In genomic region chr1:211328084-211328694, GRCh38 we compare ENCODE assay signal across 9 cellular contexts. TPM values are rescaled to one million over a fixed set of nuclear protein-coding genes. Genes with fewer than 3 reads are reported as not detected.
DNase-seq lines count a peak whose midpoint lies in the region; ATAC-seq, FAIRE-seq and TF ChIP-seq lines count a peak whose summit lies in the region.
"Had no signal": no experiment of that assay in that cellular context is flagged by ENCODE, and none has a peak within 500 bp of the region (broad histone marks: within the 10 kb centered on the region; RNA-seq: fewer than 3 reads in every experiment).

No MANE protein-coding gene starts in this region.

- no peak for ATAC-seq in HCT116
- no peak for ATAC-seq in HepG2

- 75% methylated on average over 11 of the region's 11 CpGs for WGBS in HepG2 (ENCODE audit: low lambda C conversion rate)
- 91 to 98% (median 95%) methylated on average over 10 to 11 of the region's 11 CpGs for WGBS in adrenal gland, 4 donors

- DNase-seq in BJ (ENCODE audit: low read depth) (no peak), HCT116 (ENCODE audit: low read depth, low spot score) (no peak), breast epithelium (ENCODE audit: low spot score in 2 of 2) (no peak), osteoblast (ENCODE audit: insufficient read length, low spot score, missing footprints) (no peak), NCI-H69 (lab: John Stamatoyannopoulos, UW) (no peak), NCI-H446 (lab: John Stamatoyannopoulos, UW) (no peak), HepG2 (ENCODE audit: low spot score) (no peak), adrenal gland (no peak)
- DNase-seq: NCI-H774 had no signal

- H2AFZ ChIP-seq in HCT116 (ENCODE audit: low read depth, low read length, poor library complexity, severe bottlenecking) (no peak overlapping the region), osteoblast (ENCODE audit: low read length) (no peak overlapping the region), HepG2 (ENCODE audit: low read length) (no peak overlapping the region)

- H3K4me1 ChIP-seq in HCT116 (ENCODE audit: control insufficient read depth in 1 of 2, insufficient read depth in 2 of 2, low read length in 2 of 2) (peaks cover 0 to 30% of the 10 kb centered on the region in 2 experiments; a peak in 3 of 4 replicates), breast epithelium (peaks cover 0 to 4% of the 10 kb centered on the region in 2 donors), osteoblast (ENCODE audit: insufficient read depth, low read length) (peaks cover 15% of the 10 kb centered on the region), HepG2 (ENCODE audit: insufficient read depth, low read length) (peaks cover 24% of the 10 kb centered on the region; the same call in 1 of the 2 replicates), adrenal gland (replicated peaks in 1 of 2) (peaks cover 14 to 34% of the 10 kb centered on the region in 2 donors)

- H3K36me3 ChIP-seq in BJ (ENCODE audit: control insufficient read depth, insufficient read depth, low read length) (no peaks in the 10 kb centered on the region; the same call in 1 of the 2 replicates), HCT116 (ENCODE audit: control insufficient read depth in 1 of 2, insufficient read depth in 2 of 2, low read length in 2 of 2) (no peaks in the 10 kb centered on the region), breast epithelium (no peaks in the 10 kb centered on the region), osteoblast (ENCODE audit: insufficient read depth, low read length) (no peaks in the 10 kb centered on the region), HepG2 (replicated peaks in 1 of 2; ENCODE audit: control insufficient read depth in 1 of 2, insufficient read depth in 2 of 2, low read length in 2 of 2) (no peaks in the 10 kb centered on the region), adrenal gland (replicated peaks in 1 of 2) (no peaks in the 10 kb centered on the region)

- TF ChIP-seq CTCF in BJ (IDR thresholded peaks at IDR 0.05; ENCODE audit: insufficient read depth, low read depth, low read length) (no peak), HCT116 (IDR thresholded peaks at IDR 0.05 in 2 of 3, conservative IDR thresholded peaks at IDR 0.05 in 1 of 3; ENCODE audit: borderline replicate concordance in 1 of 3, insufficient read depth in 1 of 3, low read depth in 2 of 3, low read length in 2 of 3) (no peak), breast epithelium (IDR thresholded peaks at IDR 0.05) (no peak), osteoblast (IDR thresholded peaks at IDR 0.05; ENCODE audit: extremely low read depth, low read depth, low read length) (no peak), HepG2 (CRISPR knock-in tag; IDR thresholded peaks at IDR 0.05) (no peak), adrenal gland (IDR thresholded peaks at IDR 0.05) (no peak)

- H3K4me3 ChIP-seq in BJ (ENCODE audit: low read depth, low read length): peak overlapping the region; percentile 75
- no peak overlapping the region for H3K4me3 ChIP-seq in HCT116 (replicated peaks in 1 of 2; ENCODE audit: low read depth in 1 of 2, low read length in 2 of 2)
- peak overlapping the region in 2 of 3 donors; percentile 82 to 88 for H3K4me3 ChIP-seq in breast epithelium
- H3K4me3 ChIP-seq in osteoblast (ENCODE audit: insufficient read depth, low read length): peak overlapping the region; percentile 88
- no peak overlapping the region for H3K4me3 ChIP-seq in HepG2 (replicated peaks in 1 of 3; ENCODE audit: insufficient read depth in 1 of 3, low read depth in 2 of 3, low read length in 3 of 3)
- H3K4me3 ChIP-seq in adrenal gland: no peak overlapping the region

- H3K4me2 ChIP-seq in HCT116 (ENCODE audit: low read length) (peak overlapping the region; percentile 87), osteoblast (ENCODE audit: insufficient read depth, low read length) (peak overlapping the region; percentile 93), HepG2 (ENCODE audit: low read depth, low read length) (no peak overlapping the region)

- H3K27ac ChIP-seq in HCT116 (ENCODE audit: low read depth, low read length) (no peak overlapping the region), breast epithelium (peak overlapping the region; percentile 82 to 91), osteoblast (ENCODE audit: low read depth, low read length) (no peak overlapping the region), HepG2 (ENCODE audit: extremely low read length, insufficient read depth, low read length) (no peak overlapping the region), adrenal gland (no peak overlapping the region)

- no peaks in the 10 kb centered on the region for H3K9me2 ChIP-seq in HCT116 (ENCODE audit: insufficient read depth)

- TF ChIP-seq EP300 in HepG2 (IDR thresholded peaks at IDR 0.05; ENCODE audit: low read depth in 2 of 2, low read length in 2 of 2) (no peak), HepG2 (CRISPR knock-in tag; IDR thresholded peaks at IDR 0.05; ENCODE audit: borderline replicate concordance) (no peak)

- FAIRE-seq in HepG2 (lab: Jason Lieb, UNC): no peak

- TF ChIP-seq POLR2A in HCT116 (IDR thresholded peaks at IDR 0.05; ENCODE audit: borderline replicate concordance, extremely low read depth, insufficient read depth, insufficient read length): no peak
- TF ChIP-seq POLR2A in breast epithelium (IDR thresholded peaks at IDR 0.05): no peak
- TF ChIP-seq POLR2A in HepG2 (IDR thresholded peaks at IDR 0.05; ENCODE audit: insufficient read depth in 1 of 2, low read depth in 2 of 2, low read length in 2 of 2): no peak
- TF ChIP-seq POLR2A in adrenal gland (IDR thresholded peaks at IDR 0.05): no peak

- POLR2A ChIA-PET in BJ (lab: Charles Lee) (no interaction called here), HCT116 (lab: Charles Lee) (no interaction called here), HepG2 (lab: Yijun Ruan, JAX) (no interaction called here)

- TF ChIP-seq RAD21 in HCT116 (IDR thresholded peaks at IDR 0.05; ENCODE audit: low read depth): no peak
- TF ChIP-seq RAD21 in HepG2 (CRISPR knock-in tag; IDR thresholded peaks at IDR 0.05): no peak

- in situ Hi-C loops in HepG2 (cut with HindIII; ENCODE audit: extremely low pct_ligation_motif_present, low pct_unique_long_range_greater_than_20kb): loop anchor here (10.0 kb wide), 2 partner anchors 187 to 327 kb away; no protein-coding TSS in a partner anchor

- H3K27me3 ChIP-seq in BJ (ENCODE audit: control insufficient read depth, insufficient read depth, low read length) (no peaks in the 10 kb centered on the region), HCT116 (ENCODE audit: insufficient read depth, low read length) (no peaks in the 10 kb centered on the region), breast epithelium (no peaks in the 10 kb centered on the region), osteoblast (ENCODE audit: insufficient read depth, low read length) (no peaks in the 10 kb centered on the region), HepG2 (ENCODE audit: control insufficient read depth in 1 of 2, insufficient read depth in 2 of 2, low read length in 2 of 2) (peaks cover 0 to 46% of the 10 kb centered on the region in 2 experiments; a peak in 4 of 5 replicates), adrenal gland (no peaks in the 10 kb centered on the region)

- H3K9ac ChIP-seq in HCT116 (ENCODE audit: low read length) (no peak overlapping the region), HepG2 (ENCODE audit: insufficient read depth, low read depth, low read length) (no peak overlapping the region)

- intact Hi-C loops in HCT116 (cut with micrococcal nuclease): no loop called here
- intact Hi-C loops in breast epithelium (cut with DNase I; ENCODE audit: low total_unique reads): no loop called here
- intact Hi-C loops in HepG2 (cut with micrococcal nuclease; ENCODE audit: unreplicated experiment): loop anchor here (5.0 kb wide), 1 partner anchor 49 kb away; no protein-coding TSS in a partner anchor
- intact Hi-C loops in adrenal gland (cut with DNase I): loop anchor here (10.0 kb wide), 2 partner anchors 57 to 187 kb away; no protein-coding TSS in a partner anchor

- no peaks in the 10 kb centered on the region for H3K9me3 ChIP-seq in HCT116 (ENCODE audit: control insufficient read depth in 1 of 2, insufficient read depth in 1 of 2, low read depth in 1 of 2, low read length in 2 of 2)
- no peaks in the 10 kb centered on the region for H3K9me3 ChIP-seq in breast epithelium
- no peaks in the 10 kb centered on the region for H3K9me3 ChIP-seq in osteoblast (ENCODE audit: low read depth, low read length)
- H3K9me3 ChIP-seq in HepG2 (ENCODE audit: low read length): no peaks in the 10 kb centered on the region
- no peaks in the 10 kb centered on the region for H3K9me3 ChIP-seq in adrenal gland (replicated peaks in 1 of 3)

- H4K20me1 ChIP-seq in HCT116 (ENCODE audit: insufficient read depth) (no peaks in the 10 kb centered on the region), osteoblast (ENCODE audit: insufficient read depth, low read length) (peaks cover 41% of the 10 kb centered on the region), HepG2 (ENCODE audit: insufficient read depth, low read length) (no peaks in the 10 kb centered on the region)

- BruUV-seq in HCT116 (replicated peaks; lab: Mats Ljungman, UMichigan): TSS peak; percentile 46
- no TSS peak for BruUV-seq in HepG2 (replicated peaks; lab: Mats Ljungman, UMichigan)

- H3K79me2 ChIP-seq in HCT116 (ENCODE audit: insufficient read depth, low read length): no peaks in the 10 kb centered on the region
- peaks cover 54% of the 10 kb centered on the region for H3K79me2 ChIP-seq in osteoblast (ENCODE audit: insufficient read depth, low read length)
- H3K79me2 ChIP-seq in HepG2 (ENCODE audit: insufficient read depth, low read length): no peaks in the 10 kb centered on the region

- CTCF ChIA-PET in BJ (lab: Yijun Ruan, JAX): interaction anchor here (0.9 to 4.8 kb wide), 8 partner anchors 8 to 326 kb away, joined by 3 to 24 read pairs (median 3); no protein-coding TSS in a partner anchor
- CTCF ChIA-PET in HCT116 (lab: Charles Lee): no interaction called here
- CTCF ChIA-PET in HepG2 (lab: Yijun Ruan, JAX; ENCODE audit: low intra/inter-chr PET ratio, low total read pairs): no interaction called here

- RAD21 ChIA-PET in HCT116 (lab: Charles Lee; ENCODE audit: low non-redundant PET in 1 of 2, low total read pairs in 2 of 2, uncharacterized antibody in 2 of 2, unreplicated experiment in 2 of 2): no interaction called here

RNA-seq across cellular contexts. Expression of gene TRAF5, which starts 1.6 kb away (rescaled TPM):
- polyA plus RNA-seq in BJ (2011; rRNA removed): 31.6 and 39.8 TPM in 2 replicates
- 25.6 and 31.4 TPM in 2 replicates for polyA minus RNA-seq in BJ (2011; rRNA and poly(A)+ RNA removed)
- total RNA-seq in HCT116 (2021; ENCODE audit: unreplicated experiment): 6.5 TPM
- 2.0 and 3.7 TPM in 2 replicates for polyA plus RNA-seq in HCT116 (2012)
- total RNA-seq in breast epithelium: 10 to 100 TPM; 10.9 to 28.8 (median 21.8) TPM
- 15.9 and 17.4 TPM in 2 replicates for total RNA-seq in osteoblast
- total RNA-seq in HepG2 (2016; rRNA removed; fragmentation: Illumina TruSeq; extraction: Trizol): 0.25 and 0.27 TPM in 2 replicates
- 0.09 and 0.30 TPM in 2 replicates for total RNA-seq in HepG2 (2016; cell fraction: cytosol; rRNA removed; fragmentation: Illumina TruSeq; extraction: Trizol; ENCODE audit: low read depth)
- total RNA-seq in HepG2 (2016; cell fraction: insoluble cytoplasmic fraction; rRNA removed; fragmentation: Illumina TruSeq; extraction: Trizol): 0.33 and 0.37 TPM in 2 replicates
- total RNA-seq in HepG2 (2016; cell fraction: membrane; rRNA removed; fragmentation: Illumina TruSeq; extraction: Trizol): 0.10 and 0.25 TPM in 2 replicates
- 0.66 and 0.84 TPM in 2 replicates for total RNA-seq in HepG2 (2016; cell fraction: nucleus; rRNA removed; fragmentation: Illumina TruSeq; extraction: Trizol)
- polyA plus RNA-seq in HepG2 (2011; rRNA removed): 1.6 and 1.7 TPM in 2 replicates
- polyA plus RNA-seq in HepG2 (2011; cell fraction: cytosol; rRNA removed): 0.47 and 0.65 TPM in 2 replicates
- polyA plus RNA-seq in HepG2 (2011; cell fraction: nucleus; rRNA removed): 3.8 and 4.0 TPM in 2 replicates
- polyA plus RNA-seq in HepG2 (2012): 0.69 and 0.94 TPM in 2 replicates
- polyA plus RNA-seq in HepG2 (2016; cell fraction: cytosol; fragmentation: Illumina TruSeq; extraction: Trizol; ENCODE audit: low read depth): 0.03 and 0.06 TPM in 2 replicates
- polyA plus RNA-seq in HepG2 (2016; cell fraction: insoluble cytoplasmic fraction; fragmentation: Illumina TruSeq; extraction: Trizol; ENCODE audit: low read depth): 0.15 and 0.32 TPM in 2 replicates
- not detected in 2 replicates for polyA plus RNA-seq in HepG2 (2016; cell fraction: membrane; fragmentation: Illumina TruSeq; extraction: Trizol; ENCODE audit: low read depth)
- 1.0 and 1.7 TPM in 2 replicates for polyA plus RNA-seq in HepG2 (2016; cell fraction: nucleus; fragmentation: Illumina TruSeq; extraction: Trizol; ENCODE audit: insufficient read depth, low read depth)
- 1.4 and 14.9 TPM in 2 replicates for polyA minus RNA-seq in HepG2 (2011; rRNA and poly(A)+ RNA removed; ENCODE audit: low replicate concordance)
- polyA minus RNA-seq in HepG2 (2011; cell fraction: cytosol; rRNA and poly(A)+ RNA removed): 0.26 and 0.30 TPM in 2 replicates
- polyA minus RNA-seq in HepG2 (2011; cell fraction: nucleus; rRNA and poly(A)+ RNA removed): 2.6 and 5.9 TPM in 2 replicates
- 10 to 100 TPM in 1 of 8 donors, 1 to 10 TPM in 7; 1.0 to 13.5 (median 6.4) TPM for total RNA-seq in adrenal gland
- 10 to 100 TPM in 1 of 3 donors, 1 to 10 TPM in 2; 3.8 to 16.7 (median 9.3) TPM for polyA plus RNA-seq in adrenal gland

Comparison
In these comparisons a context has a peak if more than half of its experiments do, and no peak if none do; other contexts are left out.
1. H3K4me3 ChIP-seq: peak in BJ (single experiment), breast epithelium (2 of 3) and osteoblast (single experiment); none in HCT116 (0 of 2), HepG2 (0 of 3) and adrenal gland (0 of 4).
2. H3K27ac ChIP-seq: peak in breast epithelium (2 of 2); none in HCT116 (single experiment), osteoblast (single experiment), HepG2 (single experiment) and adrenal gland (0 of 5).
3. intact Hi-C loops: an anchor here in HepG2 (5.0 kb wide) and adrenal gland (10.0 kb wide); none called in HCT116 and breast epithelium.